In the genomic region with DNA sequence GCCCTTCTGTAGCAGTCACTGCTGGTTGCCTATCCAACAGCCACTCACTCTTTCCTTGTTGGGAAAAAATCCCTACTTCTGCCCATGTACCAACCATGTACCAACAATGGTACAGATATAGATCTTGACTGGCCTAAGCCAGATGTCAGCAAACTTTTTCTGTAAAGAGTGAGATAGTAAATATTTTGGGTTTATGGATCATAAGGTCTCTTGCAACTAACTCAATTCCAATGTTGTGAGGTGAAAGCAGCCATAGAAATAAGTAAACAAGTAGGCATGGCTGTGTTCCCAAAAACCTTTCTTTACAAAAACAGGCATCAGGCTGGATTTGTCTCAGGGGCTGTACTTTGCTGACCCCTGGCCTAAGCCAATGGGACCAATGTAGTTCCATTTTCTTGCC, we compare ENCODE assay signal across 23 cellular contexts.
DNase-seq lines count a peak whose midpoint lies in the region; ATAC-seq and TF ChIP-seq lines count a peak whose summit lies in the region.
"Had no signal": no experiment of that assay in that cellular context is flagged by ENCODE, and none has a peak within 500 bp of the region (broad histone marks: within the 10 kb centered on the region; RNA-seq: fewer than 3 reads in every experiment).

No MANE protein-coding gene starts in this region.

- H3K4me3 ChIP-seq in adipocyte (ENCODE audit: low read length) = no peak overlapping the region
- H3K4me3 ChIP-seq in fibroblast of lung (replicated peaks in 1 of 4; ENCODE audit: control extremely low read depth in 1 of 4, insufficient read depth in 1 of 4, low read depth in 3 of 4, low read length in 4 of 4) = no peak overlapping the region
- H3K4me3 ChIP-seq in osteoblast (ENCODE audit: insufficient read depth, low read length) = no peak overlapping the region
- H3K4me3 ChIP-seq: left ventricle myocardium inferior, right atrium auricular region, testis had no signal

- no peak overlapping the region for H3K4me3 Mint-ChIP-seq in activated CD4-positive, alpha-beta memory T cell treated with anti-CD3 and anti-CD28 coated beads, Interleukin-2, amount 10 ng/mL, durations not matched to agents 7 days and 5 days
- H3K4me3 Mint-ChIP-seq: stimulated activated effector memory CD8-positive, alpha-beta T cell treated with anti-CD3 and anti-CD28 coated beads, Interleukin-12 subunit alpha, Interleukin-12 subunit beta, amount 100 ng/mL, for 72 hours had no signal

- H3K4me1 ChIP-seq in adipocyte (ENCODE audit: control insufficient read depth, insufficient read depth, low read length) (peaks cover 33% of the 10 kb centered on the region), fibroblast of lung (ENCODE audit: control insufficient read depth, extremely low read depth, insufficient read depth, low read length) (peaks cover 22% of the 10 kb centered on the region), osteoblast (ENCODE audit: insufficient read depth, low read length) (peaks cover 37% of the 10 kb centered on the region)
- H3K4me1 ChIP-seq: Caco-2, testis had no signal

- no peak for ATAC-seq in HG03097 (IDR thresholded peaks at IDR 0.05; ENCODE audit: low FRiP score, unreplicated experiment)
- no peak for ATAC-seq in GM21515 (IDR thresholded peaks at IDR 0.05; ENCODE audit: unreplicated experiment)
- ATAC-seq: stimulated activated effector memory CD8-positive, alpha-beta T cell treated with anti-CD3 and anti-CD28 coated beads, Interleukin-12 subunit alpha, Interleukin-12 subunit beta, amount 100 ng/mL, for 72 hours had no signal

- H3K36me3 ChIP-seq in adipocyte (ENCODE audit: control insufficient read depth, insufficient read depth, low read length, severe bottlenecking) (no peaks in the 10 kb centered on the region), fibroblast of lung (ENCODE audit: control insufficient read depth, insufficient read depth, low read length) (no peaks in the 10 kb centered on the region), osteoblast (ENCODE audit: insufficient read depth, low read length) (no peaks in the 10 kb centered on the region)
- H3K36me3 ChIP-seq: left ventricle myocardium inferior, right atrium auricular region had no signal

- H4K20me1 ChIP-seq in fibroblast of lung (ENCODE audit: control insufficient read depth, extremely low read depth, insufficient read depth, low read length) (no peaks in the 10 kb centered on the region), osteoblast (ENCODE audit: insufficient read depth, low read length) (no peaks in the 10 kb centered on the region)

- DNase-seq in GM04503 (ENCODE audit: low read depth) (peak; percentile 44), adipocyte (ENCODE audit: low read depth) (peak; percentile 32), fibroblast of lung (ENCODE audit: low read depth in 2 of 2) (peak in 1 of 2 donors; percentile 55), osteoblast (ENCODE audit: insufficient read length, low spot score, missing footprints) (no peak), AG08396 (ENCODE audit: low spot score) (no peak)
- no peak for DNase-seq in activated CD4-positive, alpha-beta memory T cell treated with anti-CD3 and anti-CD28 coated beads, Interleukin-2, amount 10 ng/mL, durations not matched to agents 7 days and 5 days
- DNase-seq: activated CD4-positive, alpha-beta T cell treated with anti-CD3 and anti-CD28 coated beads, Interleukin-2, amount 50 U/mL, for 48 hours; activated naive CD4-positive, alpha-beta T cell treated with Interleukin-2 at 50 U/mL for 16 hours; activated T-cell treated with anti-CD3 and anti-CD28 coated beads for 4 hours; Caco-2; glutamatergic neuron; left ventricle myocardium inferior; NCI-H1105; NCI-H2107; NCI-H526; occipital lobe; Right ventricle myocardium superior; testis had no signal

- no peak for TF ChIP-seq CTCF in fibroblast of lung (conservative IDR thresholded peaks at IDR 0.05 in 1 of 2, IDR thresholded peaks at IDR 0.05 in 1 of 2; ENCODE audit: low read depth in 1 of 2, low read length in 2 of 2)
- no peak for TF ChIP-seq CTCF in osteoblast (IDR thresholded peaks at IDR 0.05; ENCODE audit: extremely low read depth, low read depth, low read length)

- H2AFZ ChIP-seq in fibroblast of lung (ENCODE audit: low read length) (no peak overlapping the region), osteoblast (ENCODE audit: low read length) (no peak overlapping the region)

- H3K27ac ChIP-seq in fibroblast of lung (ENCODE audit: insufficient read depth, low read length) (peak overlapping the region; percentile 69), osteoblast (ENCODE audit: low read depth, low read length) (peak overlapping the region; percentile 67)
- H3K27ac ChIP-seq: left ventricle myocardium inferior, right atrium auricular region, testis, VCaP had no signal

- CTCF ChIA-PET in activated CD4-positive, alpha-beta memory T cell treated with anti-CD3 and anti-CD28 coated beads, Interleukin-2, amount 10 ng/mL, durations not matched to agents 7 days and 5 days (lab: Charles Lee) = no interaction called here

- no peaks in the 10 kb centered on the region for H3K9me3 Mint-ChIP-seq in activated CD4-positive, alpha-beta memory T cell treated with anti-CD3 and anti-CD28 coated beads, Interleukin-2, amount 10 ng/mL, durations not matched to agents 7 days and 5 days
- H3K9me3 Mint-ChIP-seq: stimulated activated effector memory CD8-positive, alpha-beta T cell treated with anti-CD3 and anti-CD28 coated beads, Interleukin-12 subunit alpha, Interleukin-12 subunit beta, amount 100 ng/mL, for 72 hours had no signal

- H3K27me3 ChIP-seq in adipocyte (replicated peaks; ENCODE audit: control insufficient read depth, insufficient read depth, low read length) (no peaks in the 10 kb centered on the region), fibroblast of lung (ENCODE audit: control insufficient read depth, insufficient read depth, low read length) (no peaks in the 10 kb centered on the region), osteoblast (ENCODE audit: insufficient read depth, low read length) (no peaks in the 10 kb centered on the region)
- H3K27me3 ChIP-seq: right atrium auricular region, testis had no signal

- H3K27me3 Mint-ChIP-seq in activated CD4-positive, alpha-beta memory T cell treated with anti-CD3 and anti-CD28 coated beads, Interleukin-2, amount 10 ng/mL, durations not matched to agents 7 days and 5 days = peaks cover 7% of the 10 kb centered on the region

- no peaks in the 10 kb centered on the region for H3K79me2 ChIP-seq in fibroblast of lung (ENCODE audit: control insufficient read depth, insufficient read depth, low read length)
- no peaks in the 10 kb centered on the region for H3K79me2 ChIP-seq in osteoblast (ENCODE audit: insufficient read depth, low read length)

- peak overlapping the region; percentile 58 for H3K4me2 ChIP-seq in fibroblast of lung (ENCODE audit: extremely low read depth, insufficient read depth, low read length)
- peak overlapping the region; percentile 24 for H3K4me2 ChIP-seq in osteoblast (ENCODE audit: insufficient read depth, low read length)

- H3K9me3 ChIP-seq in adipocyte (ENCODE audit: control insufficient read depth, low read length) (no peaks in the 10 kb centered on the region), fibroblast of lung (ENCODE audit: control insufficient read depth, insufficient read depth, low read depth, low read length) (no peaks in the 10 kb centered on the region), osteoblast (ENCODE audit: low read depth, low read length) (no peaks in the 10 kb centered on the region)
- H3K9me3 ChIP-seq: Caco-2, left ventricle myocardium inferior, right atrium auricular region, testis had no signal

- H3K27ac Mint-ChIP-seq in activated CD4-positive, alpha-beta memory T cell treated with anti-CD3 and anti-CD28 coated beads, Interleukin-2, amount 10 ng/mL, durations not matched to agents 7 days and 5 days = no peak overlapping the region
- H3K27ac Mint-ChIP-seq: stimulated activated effector memory CD8-positive, alpha-beta T cell treated with anti-CD3 and anti-CD28 coated beads, Interleukin-12 subunit alpha, Interleukin-12 subunit beta, amount 100 ng/mL, for 72 hours had no signal

- no peaks in the 10 kb centered on the region for H3K36me3 Mint-ChIP-seq in activated CD4-positive, alpha-beta memory T cell treated with anti-CD3 and anti-CD28 coated beads, Interleukin-2, amount 10 ng/mL, durations not matched to agents 7 days and 5 days (ENCODE audit: low read depth)
- H3K36me3 Mint-ChIP-seq: stimulated activated effector memory CD8-positive, alpha-beta T cell treated with anti-CD3 and anti-CD28 coated beads, Interleukin-12 subunit alpha, Interleukin-12 subunit beta, amount 100 ng/mL, for 72 hours had no signal

- no peak overlapping the region for H3K9ac ChIP-seq in adipocyte (ENCODE audit: low read length)
- no peak overlapping the region for H3K9ac ChIP-seq in fibroblast of lung (ENCODE audit: insufficient read depth, low read length)

- no peaks in the 10 kb centered on the region for H3K4me1 Mint-ChIP-seq in activated CD4-positive, alpha-beta memory T cell treated with anti-CD3 and anti-CD28 coated beads, Interleukin-2, amount 10 ng/mL, durations not matched to agents 7 days and 5 days
- H3K4me1 Mint-ChIP-seq: stimulated activated effector memory CD8-positive, alpha-beta T cell treated with anti-CD3 and anti-CD28 coated beads, Interleukin-12 subunit alpha, Interleukin-12 subunit beta, amount 100 ng/mL, for 72 hours had no signal

- POLR2A ChIA-PET in activated CD4-positive, alpha-beta memory T cell treated with anti-CD3 and anti-CD28 coated beads, Interleukin-2, amount 10 ng/mL, durations not matched to agents 7 days and 5 days (lab: Charles Lee) = no interaction called here

Comparison
In these comparisons a context has a peak if more than half of its experiments do, and no peak if none do; other contexts are left out.
1. DNase-seq: peak in GM04503 (single experiment) and adipocyte (single experiment); none in osteoblast (single experiment), AG08396 (single experiment) and activated CD4-positive, alpha-beta memory T cell treated with anti-CD3 and anti-CD28 coated beads, Interleukin-2, amount 10 ng/mL, durations not matched to agents 7 days and 5 days (single experiment).